8 cellular contexts compared by ENCODE assay signal in the genomic region with DNA sequence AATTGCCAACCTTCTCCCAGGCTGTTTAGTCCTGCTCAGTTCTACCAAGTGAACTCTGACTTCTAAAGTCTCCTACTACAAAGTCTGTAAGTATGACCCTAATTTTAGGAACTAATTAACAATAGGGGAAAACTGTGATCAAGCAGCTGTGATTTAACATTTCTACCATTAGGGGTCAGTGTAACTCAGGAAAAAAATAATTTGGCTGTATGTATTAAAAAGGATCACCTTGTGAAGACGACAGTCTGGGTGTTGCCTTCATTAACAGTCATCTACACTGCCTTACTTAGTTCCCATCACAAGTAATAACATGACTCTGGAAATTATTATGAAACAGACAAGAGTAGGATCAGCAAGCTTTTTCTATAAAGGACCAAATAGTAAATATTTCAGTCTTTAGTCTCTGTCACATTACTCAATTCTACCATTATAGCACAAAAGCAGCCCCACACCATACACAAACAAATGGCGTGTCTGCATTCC. TPM values are rescaled to one million over a fixed set of nuclear protein-coding genes. Genes with fewer than 3 reads are reported as not detected.
DNase-seq lines count a peak whose midpoint lies in the region; ATAC-seq and TF ChIP-seq lines count a peak whose summit lies in the region.

No MANE protein-coding gene starts in this region.

- peaks cover 2 to 5% of the 10 kb centered on the region in 2 donors for H3K4me1 ChIP-seq in naive thymus-derived CD4-positive, alpha-beta T cell (ENCODE audit: control insufficient read depth in 2 of 2, insufficient read depth in 2 of 2, low read length in 2 of 2)

- H3K4me3 Mint-ChIP-seq in chondrocyte (ENCODE audit: unreplicated experiment) = no peak overlapping the region
- H3K4me3 Mint-ChIP-seq in naive thymus-derived CD4-positive, alpha-beta T cell = no peak overlapping the region

- DNase-seq in CD1c-positive myeloid dendritic cell (ENCODE audit: extremely low spot score) (peak; percentile 75), HFF-Myc (ENCODE audit: extremely low read depth, low read depth) (no peak), NCI-H748 treated with DMSO at 0.1 percent for 48 hours (lab: John Stamatoyannopoulos, UW) (peak; percentile 12), chondrocyte (ENCODE audit: low spot score) (no peak), T1000 (lab: John Stamatoyannopoulos, UW) (no peak)
- peak in 7 of 9 donors; percentile 26 to 68 (median 60) for DNase-seq in naive thymus-derived CD4-positive, alpha-beta T cell
- no peak for DNase-seq in effector CD4-positive, alpha-beta T cell

- H3K36me3 Mint-ChIP-seq in chondrocyte (ENCODE audit: low read depth) = no peaks in the 10 kb centered on the region
- no peaks in the 10 kb centered on the region for H3K36me3 Mint-ChIP-seq in naive thymus-derived CD4-positive, alpha-beta T cell

- ATAC-seq in naive thymus-derived CD4-positive, alpha-beta T cell = no peak
- ATAC-seq in GM19395 (IDR thresholded peaks at IDR 0.05; ENCODE audit: unreplicated experiment) = no peak

- H3K9me3 ChIP-seq in naive thymus-derived CD4-positive, alpha-beta T cell (ENCODE audit: control insufficient read depth in 2 of 3, low read length in 3 of 3) = no peaks in the 10 kb centered on the region

- no peak overlapping the region for H3K4me3 ChIP-seq in HFF-Myc (replicated peaks; ENCODE audit: low read depth, low read length)
- no peak overlapping the region for H3K4me3 ChIP-seq in naive thymus-derived CD4-positive, alpha-beta T cell (ENCODE audit: low read length)

- no peaks in the 10 kb centered on the region for H3K36me3 ChIP-seq in naive thymus-derived CD4-positive, alpha-beta T cell (ENCODE audit: control insufficient read depth in 2 of 3, insufficient read depth in 3 of 3, low read length in 3 of 3)

- H3K9me3 Mint-ChIP-seq in chondrocyte (ENCODE audit: low read depth) = no peaks in the 10 kb centered on the region
- H3K9me3 Mint-ChIP-seq in naive thymus-derived CD4-positive, alpha-beta T cell = no peaks in the 10 kb centered on the region

- no peak overlapping the region for H3K27ac ChIP-seq in naive thymus-derived CD4-positive, alpha-beta T cell (ENCODE audit: low read depth, low read length)

- no peak overlapping the region for H3K27ac Mint-ChIP-seq in chondrocyte (ENCODE audit: unreplicated experiment)
- no peak overlapping the region for H3K27ac Mint-ChIP-seq in naive thymus-derived CD4-positive, alpha-beta T cell

- H3K27me3 ChIP-seq in naive thymus-derived CD4-positive, alpha-beta T cell (ENCODE audit: control insufficient read depth in 2 of 2, insufficient read depth in 2 of 2, low read length in 2 of 2) = no peaks in the 10 kb centered on the region

- CTCF ChIA-PET in naive thymus-derived CD4-positive, alpha-beta T cell (lab: Charles Lee) = interaction anchor here (0.6 to 3.9 kb wide), 6 partner anchors 11 to 1202 kb away, joined by 3 to 42 read pairs (median 4); no protein-coding TSS in a partner anchor

- peaks cover 2% of the 10 kb centered on the region for H3K27me3 Mint-ChIP-seq in chondrocyte (ENCODE audit: low read depth)
- peaks cover 7 to 29% (median 15%) of the 10 kb centered on the region in 5 donors for H3K27me3 Mint-ChIP-seq in naive thymus-derived CD4-positive, alpha-beta T cell

- POLR2A ChIA-PET in naive thymus-derived CD4-positive, alpha-beta T cell (lab: Charles Lee) = interaction anchor here (0.5 to 1.3 kb wide), 3 partner anchors 306 to 852 kb away, joined by 3 read pairs; no protein-coding TSS in a partner anchor

- H3K4me1 Mint-ChIP-seq in chondrocyte (ENCODE audit: low read depth) = peaks cover 21% of the 10 kb centered on the region
- peaks cover under 1 to 16% (median 13%) of the 10 kb centered on the region in 7 donors for H3K4me1 Mint-ChIP-seq in naive thymus-derived CD4-positive, alpha-beta T cell

- intact Hi-C loops in naive thymus-derived CD4-positive, alpha-beta T cell (cut with micrococcal nuclease) = loop anchor here (1.0 to 10.0 kb wide), 7 partner anchors 650 to 1748 kb away; a partner anchor contains a TSS

- TF ChIP-seq CTCF in HFF-Myc (IDR thresholded peaks at IDR 0.05; ENCODE audit: low read depth, low read length, missing control alignments) (peak; percentile 43), chondrocyte (IDR thresholded peaks at IDR 0.05) (peak; percentile 97)

RNA-seq across cellular contexts. Expression of a gene that starts 4.2 kb away (rescaled TPM):
- 20.5 to 24.7 TPM (median 24.6 TPM) in 3 replicates for total RNA-seq in chondrocyte
- 10 to 100 TPM; 21.8 to 78.9 (median 26.1) TPM for total RNA-seq in naive thymus-derived CD4-positive, alpha-beta T cell
- 1 to 10 TPM; 5.0 to 5.2 TPM for polyA plus RNA-seq in naive thymus-derived CD4-positive, alpha-beta T cell

Comparison
In these comparisons a context has a peak if more than half of its experiments do, and no peak if none do; other contexts are left out.
1. DNase-seq: peak in CD1c-positive myeloid dendritic cell (single experiment), NCI-H748 treated with DMSO at 0.1 percent for 48 hours (single experiment) and naive thymus-derived CD4-positive, alpha-beta T cell (7 of 9); none in HFF-Myc (single experiment), chondrocyte (single experiment), effector CD4-positive, alpha-beta T cell (single experiment) and T1000 (single experiment).